In the genomic region with DNA sequence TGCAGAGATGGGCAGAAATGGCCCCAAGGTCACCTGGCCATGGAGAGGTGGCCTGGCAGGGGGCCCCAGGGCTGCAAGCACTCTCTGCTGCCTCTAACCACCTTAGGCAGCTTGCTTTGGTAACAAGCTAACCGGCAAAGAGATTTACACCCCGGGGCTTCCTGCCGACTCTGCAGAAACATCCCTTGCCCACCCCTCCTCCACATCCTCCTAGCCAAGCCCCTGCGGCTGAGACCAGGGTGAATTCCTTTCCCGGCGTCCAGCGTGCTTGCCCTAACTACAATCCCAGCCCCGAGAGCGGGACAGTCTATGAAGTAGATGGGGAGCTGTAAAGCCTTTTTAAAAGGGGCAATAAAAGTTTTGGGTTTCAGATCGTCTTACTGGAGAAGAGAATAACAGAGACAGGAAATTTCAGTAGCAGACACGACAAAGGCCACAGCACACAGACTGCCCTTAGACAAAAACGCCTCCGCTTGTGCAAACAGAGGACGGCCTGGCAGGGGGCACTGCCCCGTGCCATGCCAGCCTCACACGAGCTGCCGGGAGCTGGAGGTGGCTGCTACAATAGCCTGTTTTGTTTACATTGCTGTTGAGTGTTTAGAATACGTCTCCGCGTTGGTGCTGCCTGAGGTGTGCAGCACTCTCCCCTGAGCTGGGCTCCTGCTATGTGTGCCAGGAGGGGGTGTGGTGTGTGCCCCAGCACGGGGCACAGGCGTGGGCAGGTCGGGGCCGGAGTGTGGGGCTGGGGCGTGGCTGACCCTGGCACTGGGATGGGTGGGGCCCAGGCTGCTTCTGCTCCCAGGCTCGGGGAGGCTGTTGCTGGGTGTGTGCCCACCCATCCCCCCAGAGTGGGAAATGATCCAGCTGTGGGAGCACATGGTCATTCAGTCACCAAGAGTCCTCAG, we compare ENCODE assay signal across 8 cellular contexts. TPM values are rescaled to one million over a fixed set of nuclear protein-coding genes. Genes with fewer than 3 reads are reported as not detected.
DNase-seq lines count a peak whose midpoint lies in the region; ATAC-seq, FAIRE-seq and TF ChIP-seq lines count a peak whose summit lies in the region.

No MANE protein-coding gene starts in this region.

- peaks cover 3% of the 10 kb centered on the region; the same call in 1 of the 2 replicates for H4K20me1 ChIP-seq in IMR-90 (ENCODE audit: insufficient read depth, low read length)

- H2BK20ac ChIP-seq in IMR-90 (ENCODE audit: low read depth, low read length) = no peak overlapping the region

- TF ChIP-seq POLR2A in IMR-90 (IDR thresholded peaks at IDR 0.05; ENCODE audit: low read depth, low read length) = no peak
- no peak for TF ChIP-seq POLR2A in transverse colon (IDR thresholded peaks at IDR 0.05)
- TF ChIP-seq POLR2A in testis (IDR thresholded peaks at IDR 0.05) = no peak

- H3K56ac ChIP-seq in IMR-90 (ENCODE audit: extremely low read depth, insufficient read depth, low read length) = no peak overlapping the region

- dilution Hi-C loops in IMR-90 (cut with HindIII; ENCODE audit: low sequenced_read_pairs, unreplicated experiment) = no loop called here

- no peak overlapping the region for H2BK5ac ChIP-seq in IMR-90 (ENCODE audit: low read depth, low read length, poor library complexity, severe bottlenecking)

- peaks cover 0 to 31% (median 8%) of the 10 kb centered on the region in 4 donors for H3K4me1 Mint-ChIP-seq in CD4-positive, CD25-positive, alpha-beta regulatory T cell
- peaks cover 14% of the 10 kb centered on the region for H3K4me1 Mint-ChIP-seq in WTC11

- peak; percentile 72 to 76 for ATAC-seq in CD4-positive, CD25-positive, alpha-beta regulatory T cell (ENCODE audit: low read depth in 2 of 2)
- peak; percentile 10 for ATAC-seq in IMR-90 (ENCODE audit: low read depth)
- peak; percentile 84 for ATAC-seq in WTC11

- H2BK120ac ChIP-seq in IMR-90 (ENCODE audit: low read depth, low read length) = no peak overlapping the region

- peak overlapping the region; percentile 53 for H3K27ac ChIP-seq in CD4-positive, CD25-positive, alpha-beta regulatory T cell (ENCODE audit: insufficient read depth, low read length, poor library complexity, severe bottlenecking)
- no peak overlapping the region for H3K27ac ChIP-seq in IMR-90 (ENCODE audit: insufficient read depth, low read length)
- H3K27ac ChIP-seq in kidney (ENCODE audit: low read depth in 2 of 2, low read length in 2 of 2) = no peak overlapping the region
- peak overlapping the region in 1 of 4 donors; percentile 11 for H3K27ac ChIP-seq in transverse colon
- no peak overlapping the region for H3K27ac ChIP-seq in testis
- no peak overlapping the region for H3K27ac ChIP-seq in brain microvascular endothelial cell

- H3K9ac ChIP-seq in IMR-90 (ENCODE audit: low read depth, low read length) = no peak overlapping the region
- no peak overlapping the region for H3K9ac ChIP-seq in kidney (ENCODE audit: low read length in 2 of 2)

- no peak overlapping the region for H2BK15ac ChIP-seq in IMR-90 (ENCODE audit: low read depth, low read length)

- CTCF ChIA-PET in IMR-90 (lab: Yijun Ruan, JAX) (interaction anchor here (0.7 to 1.2 kb wide), 2 partner anchors 10 to 209 kb away, joined by 3 read pairs; no protein-coding TSS in a partner anchor), WTC11 (lab: Charles Lee) (interaction anchor here (0.7 to 2.1 kb wide), 10 partner anchors 11 to 220 kb away, joined by 3 to 8 read pairs (median 3); a partner anchor contains a TSS)

- in situ Hi-C loops in IMR-90 (cut with MboI; ENCODE audit: low sequenced_read_pairs) (no loop called here), transverse colon (cut with MboI; ENCODE audit: low pct_ligation_motif_present in 1 of 4, low pct_unique_long_range_greater_than_20kb in 1 of 4, low sequenced_read_pairs in 3 of 4) (no loop called here), brain microvascular endothelial cell (cut with HindIII; ENCODE audit: low pct_ligation_motif_present, low sequenced_read_pairs) (no loop called here)

- H4K5ac ChIP-seq in IMR-90 (ENCODE audit: low read depth, low read length) = no peak overlapping the region

- TF ChIP-seq CTCF in IMR-90 (conservative IDR thresholded peaks at IDR 0.05; ENCODE audit: low read depth, low read length) (no peak), WTC11 (IDR thresholded peaks at IDR 0.05) (no peak), kidney (IDR thresholded peaks at IDR 0.05; ENCODE audit: borderline replicate concordance, extremely low read depth, insufficient read depth) (no peak), transverse colon (IDR thresholded peaks at IDR 0.05) (no peak), testis (IDR thresholded peaks at IDR 0.05) (no peak), brain microvascular endothelial cell (IDR thresholded peaks at IDR 0.05; ENCODE audit: low read depth, low read length, missing control alignments) (no peak)

- H3K18ac ChIP-seq in IMR-90 (ENCODE audit: low read depth, low read length) = no peak overlapping the region

- H3K36me3 ChIP-seq in CD4-positive, CD25-positive, alpha-beta regulatory T cell (ENCODE audit: control insufficient read depth, insufficient read depth, low read length) = no peaks in the 10 kb centered on the region
- H3K36me3 ChIP-seq in IMR-90 (ENCODE audit: control insufficient read depth, insufficient read depth, low read length) = no peaks in the 10 kb centered on the region
- no peaks in the 10 kb centered on the region for H3K36me3 ChIP-seq in kidney (ENCODE audit: control insufficient read depth in 1 of 2, insufficient read depth in 2 of 2, low read length in 2 of 2)
- no peaks in the 10 kb centered on the region for H3K36me3 ChIP-seq in transverse colon
- no peaks in the 10 kb centered on the region for H3K36me3 ChIP-seq in testis (ENCODE audit: low read depth, missing control alignments)
- no peaks in the 10 kb centered on the region for H3K36me3 ChIP-seq in brain microvascular endothelial cell (replicated peaks)

- 17% methylated on average over 9 of the region's 26 CpGs; no CpG with 5 or more reads in 1 of the 2 experiments for WGBS in IMR-90 (ENCODE audit: extremely low coverage in 2 of 2, insufficient read length in 1 of 2), 2 experiments
- 7% methylated on average over 26 of the region's 26 CpGs; no CpG with 5 or more reads in 1 of the 2 donors for WGBS in transverse colon (ENCODE audit: low coverage in 1 of 2), 2 donors
- 43 to 44% methylated on average over 16 to 26 of the region's 26 CpGs for WGBS in testis, 2 donors

- TF ChIP-seq RAD21 in IMR-90 (IDR thresholded peaks at IDR 0.05; ENCODE audit: low read length) = no peak

- DNase-seq in CD4-positive, CD25-positive, alpha-beta regulatory T cell = peak in 2 of 3 donors; percentile 41 to 74
- no peak for DNase-seq in IMR-90
- peak; percentile 55 for DNase-seq in WTC11 (ENCODE audit: low spot score)
- DNase-seq in kidney = peak; percentile 83
- peak; percentile 70 for DNase-seq in transverse colon
- no peak for DNase-seq in testis
- DNase-seq in brain microvascular endothelial cell = no peak
- DNase-seq in NCI-H446 treated with DMSO at 0.1 percent for 48 hours (lab: John Stamatoyannopoulos, UW) = no peak

- intact Hi-C loops in IMR-90 (cut with micrococcal nuclease) = no loop called here
- intact Hi-C loops in kidney (cut with DNase I) = no loop called here
- intact Hi-C loops in transverse colon (cut with DNase I; ENCODE audit: low total_unique reads) = loop anchor here (5.0 kb wide), 1 partner anchor 1727 kb away; no protein-coding TSS in a partner anchor
- intact Hi-C loops in testis (cut with DNase I; ENCODE audit: low total_unique reads) = no loop called here

- peaks cover 12% of the 10 kb centered on the region; the same call in 1 of the 2 replicates for H3K9me1 ChIP-seq in IMR-90 (ENCODE audit: insufficient read depth, low read length)

- no peak overlapping the region for H3K4me2 ChIP-seq in IMR-90 (ENCODE audit: low read depth, low read length)

- H2AK5ac ChIP-seq in IMR-90 (ENCODE audit: low read depth, low read length) = 0 out of 2 replicates have a peak overlapping the region, but pooled peaks have one; percentile 36

- H4K91ac ChIP-seq in IMR-90 (ENCODE audit: insufficient read depth, low read depth, low read length) = no peak overlapping the region

- BruUV-seq in IMR-90 (replicated peaks; lab: Mats Ljungman, UMichigan) = no TSS peak

- peak overlapping the region; percentile 90 to 96 (median 93) for H3K27ac Mint-ChIP-seq in CD4-positive, CD25-positive, alpha-beta regulatory T cell
- peak overlapping the region; percentile 74; the same call in 1 of the 2 replicates for H3K27ac Mint-ChIP-seq in WTC11

- peaks cover 18% of the 10 kb centered on the region for H3K4me1 ChIP-seq in CD4-positive, CD25-positive, alpha-beta regulatory T cell (ENCODE audit: control insufficient read depth, insufficient read depth, low read length, poor library complexity, severe bottlenecking)
- H3K4me1 ChIP-seq in IMR-90 (ENCODE audit: control insufficient read depth, insufficient read depth, low read length) = peaks cover 10% of the 10 kb centered on the region; the same call in 1 of the 2 replicates
- peaks cover 10% of the 10 kb centered on the region in 2 donors for H3K4me1 ChIP-seq in kidney (ENCODE audit: control insufficient read depth in 1 of 2, insufficient read depth in 1 of 2, low read depth in 1 of 2, low read length in 2 of 2)
- H3K4me1 ChIP-seq in transverse colon = peaks cover 12 to 16% (median 13%) of the 10 kb centered on the region in 4 donors
- H3K4me1 ChIP-seq in testis = peaks cover 38% of the 10 kb centered on the region

- H3K4ac ChIP-seq in IMR-90 (ENCODE audit: low read depth, low read length) = no peak overlapping the region

- no peak for FAIRE-seq in kidney (lab: Jason Lieb, UNC)

- H3K14ac ChIP-seq in IMR-90 (replicated peaks; ENCODE audit: low read depth, low read length) = no peak overlapping the region

- H3K27me3 Mint-ChIP-seq in CD4-positive, CD25-positive, alpha-beta regulatory T cell = no peaks in the 10 kb centered on the region
- no peaks in the 10 kb centered on the region for H3K27me3 Mint-ChIP-seq in WTC11 (ENCODE audit: low read depth)

- no peaks in the 10 kb centered on the region for H3K79me1 ChIP-seq in IMR-90 (ENCODE audit: low read depth in 1 of 2, low read length in 2 of 2)

- TF ChIP-seq EP300 in transverse colon (IDR thresholded peaks at IDR 0.05; ENCODE audit: low read depth) = no peak

- peak overlapping the region; percentile 64 for H3K4me3 ChIP-seq in CD4-positive, CD25-positive, alpha-beta regulatory T cell (ENCODE audit: low read depth, low read length)
- no peak overlapping the region for H3K4me3 ChIP-seq in IMR-90 (ENCODE audit: insufficient read depth, low read depth, low read length)
- no peak overlapping the region for H3K4me3 ChIP-seq in kidney (ENCODE audit: low read length in 2 of 2)
- no peak overlapping the region for H3K4me3 ChIP-seq in transverse colon
- no peak overlapping the region for H3K4me3 ChIP-seq in testis
- no peak overlapping the region for H3K4me3 ChIP-seq in brain microvascular endothelial cell (ENCODE audit: low read depth, low read length)

- no peaks in the 10 kb centered on the region for H3K9me3 ChIP-seq in CD4-positive, CD25-positive, alpha-beta regulatory T cell (ENCODE audit: control insufficient read depth in 2 of 2, low read length in 2 of 2)
- H3K9me3 ChIP-seq in IMR-90 (ENCODE audit: control insufficient read depth, insufficient read depth, low read length) = no peaks in the 10 kb centered on the region
- H3K9me3 ChIP-seq in kidney (ENCODE audit: control insufficient read depth in 1 of 2, low read length in 2 of 2) = no peaks in the 10 kb centered on the region
- no peaks in the 10 kb centered on the region for H3K9me3 ChIP-seq in transverse colon
- no peaks in the 10 kb centered on the region for H3K9me3 ChIP-seq in testis

- H4K8ac ChIP-seq in IMR-90 (ENCODE audit: low read depth in 2 of 2, low read length in 2 of 2) = no peak overlapping the region

- no peaks in the 10 kb centered on the region for H3K27me3 ChIP-seq in CD4-positive, CD25-positive, alpha-beta regulatory T cell (ENCODE audit: control insufficient read depth, insufficient read depth, low read length)
- H3K27me3 ChIP-seq in IMR-90 (ENCODE audit: control insufficient read depth, insufficient read depth, low read length) = peaks cover 21% of the 10 kb centered on the region; the same call in 1 of the 2 replicates
- peaks cover 7% of the 10 kb centered on the region for H3K27me3 ChIP-seq in transverse colon
- no peaks in the 10 kb centered on the region for H3K27me3 ChIP-seq in testis
- H3K27me3 ChIP-seq in brain microvascular endothelial cell (replicated peaks) = no peaks in the 10 kb centered on the region

- no peaks in the 10 kb centered on the region for H3K9me3 Mint-ChIP-seq in CD4-positive, CD25-positive, alpha-beta regulatory T cell
- H3K9me3 Mint-ChIP-seq in WTC11 = no peaks in the 10 kb centered on the region

- H2AK9ac ChIP-seq in IMR-90 (replicated peaks; ENCODE audit: low read depth, low read length, poor library complexity) = peak overlapping the region; percentile 13

- peak overlapping the region; percentile 60 for H2AFZ ChIP-seq in IMR-90 (replicated peaks; ENCODE audit: low read length, poor library complexity)

- POLR2A ChIA-PET in IMR-90 (lab: Charles Lee; ENCODE audit: unreplicated experiment) = no interaction called here
- POLR2A ChIA-PET in WTC11 (lab: Charles Lee) = interaction anchor here (0.5 kb wide), 1 partner anchor 175 kb away, joined by 3 read pairs; no protein-coding TSS in a partner anchor

- H3K4me3 Mint-ChIP-seq in CD4-positive, CD25-positive, alpha-beta regulatory T cell = peak overlapping the region; percentile 41 to 92 (median 89)
- H3K4me3 Mint-ChIP-seq in WTC11 = peak overlapping the region; percentile 43

- no peaks in the 10 kb centered on the region for H3K36me3 Mint-ChIP-seq in CD4-positive, CD25-positive, alpha-beta regulatory T cell
- H3K36me3 Mint-ChIP-seq in WTC11 = no peaks in the 10 kb centered on the region

- H3K23ac ChIP-seq in IMR-90 (ENCODE audit: low read depth, low read length) = no peak overlapping the region

RNA-seq across cellular contexts. Expression of a gene that starts 15.3 kb away (rescaled TPM):
- not detected for total RNA-seq in CD4-positive, CD25-positive, alpha-beta regulatory T cell
- polyA plus RNA-seq in CD4-positive, CD25-positive, alpha-beta regulatory T cell = not detected
- not detected in 2 replicates for total RNA-seq in IMR-90 (2012; rRNA removed)
- polyA plus RNA-seq in IMR-90 (2012; rRNA removed) = not detected in 2 replicates
- polyA plus RNA-seq in IMR-90 (2012; cell fraction: cytosol; rRNA removed) = not detected in 2 replicates
- polyA plus RNA-seq in IMR-90 (2012; cell fraction: nucleus; rRNA removed; ENCODE audit: low replicate concordance) = not detected in 2 replicates
- total RNA-seq in WTC11 (2021) = 0.34 TPM in 1 of 3 replicates, not detected in the others
- total RNA-seq in kidney = not detected
- polyA plus RNA-seq in kidney (ENCODE audit: insufficient read depth, low read depth, low replicate concordance) = not detected
- total RNA-seq in transverse colon = not detected
- total RNA-seq in testis = not detected
- 0.87 TPM for polyA plus RNA-seq in testis (ENCODE audit: insufficient read depth, low read depth, low replicate concordance)

RNA-seq across cellular contexts. Expression of a gene that starts 25.1 kb away (rescaled TPM):
- not detected for total RNA-seq in CD4-positive, CD25-positive, alpha-beta regulatory T cell
- not detected for polyA plus RNA-seq in CD4-positive, CD25-positive, alpha-beta regulatory T cell
- not detected in 2 replicates for total RNA-seq in IMR-90 (2012; rRNA removed)
- polyA plus RNA-seq in IMR-90 (2012; rRNA removed) = not detected in 2 replicates
- polyA plus RNA-seq in IMR-90 (2012; cell fraction: cytosol; rRNA removed) = 0.02 TPM in 1 of 2 replicates, not detected in the other
- 0.04 TPM in 1 of 2 replicates, not detected in the other for polyA plus RNA-seq in IMR-90 (2012; cell fraction: nucleus; rRNA removed; ENCODE audit: low replicate concordance)
- 0.64 to 0.87 TPM (median 0.64 TPM) in 3 replicates for total RNA-seq in WTC11 (2021)
- total RNA-seq in kidney = 32.1 TPM
- 20.0 TPM for polyA plus RNA-seq in kidney (ENCODE audit: insufficient read depth, low read depth, low replicate concordance)
- total RNA-seq in transverse colon = 1 to 10 TPM in 2 of 4 donors, under 1 TPM in 2; 0.64 to 2.4 (median 1.5) TPM
- 10 to 100 TPM in 1 of 2 donors, 1 to 10 TPM in 1; 9.4 to 11.1 TPM for total RNA-seq in testis
- polyA plus RNA-seq in testis (ENCODE audit: insufficient read depth, low read depth, low replicate concordance) = 3.8 TPM

RNA-seq across cellular contexts. Expression of a gene that starts 30.5 kb away (rescaled TPM):
- total RNA-seq in CD4-positive, CD25-positive, alpha-beta regulatory T cell = 1.8 TPM
- 1 to 10 TPM in 3 of 4 donors, under 1 TPM in 1; 0.63 to 2.2 (median 1.6) TPM for polyA plus RNA-seq in CD4-positive, CD25-positive, alpha-beta regulatory T cell
- total RNA-seq in IMR-90 (2012; rRNA removed) (2.9 and 3.1 TPM in 2 replicates), WTC11 (2021) (13.4 to 16.6 TPM (median 14.2 TPM) in 3 replicates), kidney (5.8 TPM), transverse colon (10 to 100 TPM in 1 of 4 donors, 1 to 10 TPM in 2, under 1 TPM in 1; 0.96 to 20.1 (median 3.4) TPM), testis (1 to 10 TPM; 2.6 to 3.5 TPM)
- polyA plus RNA-seq in IMR-90 (2012; rRNA removed) (8.5 and 9.3 TPM in 2 replicates), kidney (ENCODE audit: insufficient read depth, low read depth, low replicate concordance) (2.5 TPM), testis (ENCODE audit: insufficient read depth, low read depth, low replicate concordance) (2.9 TPM)
- polyA plus RNA-seq in IMR-90 (2012; cell fraction: cytosol; rRNA removed) = 3.0 and 11.7 TPM in 2 replicates
- polyA plus RNA-seq in IMR-90 (2012; cell fraction: nucleus; rRNA removed; ENCODE audit: low replicate concordance) = 8.5 and 22.8 TPM in 2 replicates

RNA-seq across cellular contexts. Expression of a gene that starts 49.7 kb away (rescaled TPM):
- total RNA-seq in CD4-positive, CD25-positive, alpha-beta regulatory T cell = 1.8 TPM
- polyA plus RNA-seq in CD4-positive, CD25-positive, alpha-beta regulatory T cell = 1 to 10 TPM; 1.2 to 3.0 (median 1.7) TPM
- total RNA-seq in IMR-90 (2012; rRNA removed) (1.9 and 2.0 TPM in 2 replicates), WTC11 (2021) (22.5 to 38.7 TPM (median 29.5 TPM) in 3 replicates), kidney (37.3 TPM), transverse colon (100 to 1,000 TPM in 1 of 4 donors, 10 to 100 TPM in 3; 44.6 to 153 (median 80.0) TPM), testis (10 to 100 TPM; 43.3 to 47.9 TPM)
- polyA plus RNA-seq in IMR-90 (2012; rRNA removed) (5.9 and 6.6 TPM in 2 replicates), kidney (ENCODE audit: insufficient read depth, low read depth, low replicate concordance) (37.8 TPM), testis (ENCODE audit: insufficient read depth, low read depth, low replicate concordance) (34.7 TPM)
- 7.2 and 9.9 TPM in 2 replicates for polyA plus RNA-seq in IMR-90 (2012; cell fraction: cytosol; rRNA removed)
- 10.0 and 21.9 TPM in 2 replicates for polyA plus RNA-seq in IMR-90 (2012; cell fraction: nucleus; rRNA removed; ENCODE audit: low replicate concordance)

Comparison
In these comparisons a context has a peak if more than half of its experiments do, and no peak if none do; other contexts are left out.
1. ATAC-seq: peak in every context shown above with its lines; median percentile 84 in WTC11; 74 in CD4-positive, CD25-positive, alpha-beta regulatory T cell; 10 in IMR-90.
2. DNase-seq: peak in CD4-positive, CD25-positive, alpha-beta regulatory T cell (2 of 3), WTC11 (single experiment), kidney (single experiment) and transverse colon (single experiment); none in IMR-90 (single experiment), testis (single experiment), brain microvascular endothelial cell (single experiment) and NCI-H446 treated with DMSO at 0.1 percent for 48 hours (single experiment).